Comparison of ENCODE assay signal across 1 cellular context in the genomic region with DNA sequence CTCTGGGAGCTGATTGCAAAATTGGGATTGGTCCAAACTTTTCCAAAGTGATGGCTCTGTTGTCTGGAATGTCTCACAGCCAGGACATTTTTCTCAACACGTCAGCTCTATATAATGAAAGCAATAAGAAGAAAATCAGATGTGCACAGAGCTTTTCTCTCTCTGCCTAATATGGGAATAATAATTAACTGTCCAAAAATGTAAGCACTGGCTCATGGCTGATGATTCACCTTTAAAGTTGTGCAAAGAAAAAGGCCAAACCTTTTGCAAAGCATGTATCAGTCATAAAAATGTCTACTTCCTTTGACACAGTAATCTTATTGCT.
TF ChIP-seq lines count a peak whose summit lies in the region.

No MANE protein-coding gene starts in this region.

TF ChIP-seq in HepG2, 621 proteins besides CTCF, POLR2A, EP300 and RAD21 (continued from another document):
- TF ChIP-seq, protein P1, sequence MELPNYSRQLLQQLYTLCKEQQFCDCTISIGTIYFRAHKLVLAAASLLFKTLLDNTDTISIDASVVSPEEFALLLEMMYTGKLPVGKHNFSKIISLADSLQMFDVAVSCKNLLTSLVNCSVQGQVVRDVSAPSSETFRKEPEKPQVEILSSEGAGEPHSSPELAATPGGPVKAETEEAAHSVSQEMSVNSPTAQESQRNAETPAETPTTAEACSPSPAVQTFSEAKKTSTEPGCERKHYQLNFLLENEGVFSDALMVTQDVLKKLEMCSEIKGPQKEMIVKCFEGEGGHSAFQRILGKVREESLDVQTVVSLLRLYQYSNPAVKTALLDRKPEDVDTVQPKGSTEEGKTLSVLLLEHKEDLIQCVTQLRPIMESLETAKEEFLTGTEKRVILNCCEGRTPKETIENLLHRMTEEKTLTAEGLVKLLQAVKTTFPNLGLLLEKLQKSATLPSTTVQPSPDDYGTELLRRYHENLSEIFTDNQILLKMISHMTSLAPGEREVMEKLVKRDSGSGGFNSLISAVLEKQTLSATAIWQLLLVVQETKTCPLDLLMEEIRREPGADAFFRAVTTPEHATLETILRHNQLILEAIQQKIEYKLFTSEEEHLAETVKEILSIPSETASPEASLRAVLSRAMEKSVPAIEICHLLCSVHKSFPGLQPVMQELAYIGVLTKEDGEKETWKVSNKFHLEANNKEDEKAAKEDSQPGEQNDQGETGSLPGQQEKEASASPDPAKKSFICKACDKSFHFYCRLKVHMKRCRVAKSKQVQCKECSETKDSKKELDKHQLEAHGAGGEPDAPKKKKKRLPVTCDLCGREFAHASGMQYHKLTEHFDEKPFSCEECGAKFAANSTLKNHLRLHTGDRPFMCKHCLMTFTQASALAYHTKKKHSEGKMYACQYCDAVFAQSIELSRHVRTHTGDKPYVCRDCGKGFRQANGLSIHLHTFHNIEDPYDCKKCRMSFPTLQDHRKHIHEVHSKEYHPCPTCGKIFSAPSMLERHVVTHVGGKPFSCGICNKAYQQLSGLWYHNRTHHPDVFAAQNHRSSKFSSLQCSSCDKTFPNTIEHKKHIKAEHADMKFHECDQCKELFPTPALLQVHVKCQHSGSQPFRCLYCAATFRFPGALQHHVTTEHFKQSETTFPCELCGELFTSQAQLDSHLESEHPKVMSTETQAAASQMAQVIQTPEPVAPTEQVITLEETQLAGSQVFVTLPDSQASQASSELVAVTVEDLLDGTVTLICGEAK (IDR thresholded peaks at IDR 0.05) = no peak
- TF ChIP-seq, protein P1 (CRISPR knock-in tag; IDR thresholded peaks at IDR 0.05) = no peak
- TF ChIP-seq, protein P2, sequence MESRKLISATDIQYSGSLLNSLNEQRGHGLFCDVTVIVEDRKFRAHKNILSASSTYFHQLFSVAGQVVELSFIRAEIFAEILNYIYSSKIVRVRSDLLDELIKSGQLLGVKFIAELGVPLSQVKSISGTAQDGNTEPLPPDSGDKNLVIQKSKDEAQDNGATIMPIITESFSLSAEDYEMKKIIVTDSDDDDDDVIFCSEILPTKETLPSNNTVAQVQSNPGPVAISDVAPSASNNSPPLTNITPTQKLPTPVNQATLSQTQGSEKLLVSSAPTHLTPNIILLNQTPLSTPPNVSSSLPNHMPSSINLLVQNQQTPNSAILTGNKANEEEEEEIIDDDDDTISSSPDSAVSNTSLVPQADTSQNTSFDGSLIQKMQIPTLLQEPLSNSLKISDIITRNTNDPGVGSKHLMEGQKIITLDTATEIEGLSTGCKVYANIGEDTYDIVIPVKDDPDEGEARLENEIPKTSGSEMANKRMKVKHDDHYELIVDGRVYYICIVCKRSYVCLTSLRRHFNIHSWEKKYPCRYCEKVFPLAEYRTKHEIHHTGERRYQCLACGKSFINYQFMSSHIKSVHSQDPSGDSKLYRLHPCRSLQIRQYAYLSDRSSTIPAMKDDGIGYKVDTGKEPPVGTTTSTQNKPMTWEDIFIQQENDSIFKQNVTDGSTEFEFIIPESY (CRISPR knock-in tag; IDR thresholded peaks at IDR 0.05) = no peak
- TF ChIP-seq CHCHD3 (CRISPR knock-in tag; IDR thresholded peaks at IDR 0.05) (no peak), SRF (IDR thresholded peaks at IDR 0.05; ENCODE audit: low read depth, low read length) (peak; percentile 65), HNRNPK (IDR thresholded peaks at IDR 0.05; ENCODE audit: low read depth, low read length, poor library complexity, severe bottlenecking) (no peak)
- TF ChIP-seq, protein P3, sequence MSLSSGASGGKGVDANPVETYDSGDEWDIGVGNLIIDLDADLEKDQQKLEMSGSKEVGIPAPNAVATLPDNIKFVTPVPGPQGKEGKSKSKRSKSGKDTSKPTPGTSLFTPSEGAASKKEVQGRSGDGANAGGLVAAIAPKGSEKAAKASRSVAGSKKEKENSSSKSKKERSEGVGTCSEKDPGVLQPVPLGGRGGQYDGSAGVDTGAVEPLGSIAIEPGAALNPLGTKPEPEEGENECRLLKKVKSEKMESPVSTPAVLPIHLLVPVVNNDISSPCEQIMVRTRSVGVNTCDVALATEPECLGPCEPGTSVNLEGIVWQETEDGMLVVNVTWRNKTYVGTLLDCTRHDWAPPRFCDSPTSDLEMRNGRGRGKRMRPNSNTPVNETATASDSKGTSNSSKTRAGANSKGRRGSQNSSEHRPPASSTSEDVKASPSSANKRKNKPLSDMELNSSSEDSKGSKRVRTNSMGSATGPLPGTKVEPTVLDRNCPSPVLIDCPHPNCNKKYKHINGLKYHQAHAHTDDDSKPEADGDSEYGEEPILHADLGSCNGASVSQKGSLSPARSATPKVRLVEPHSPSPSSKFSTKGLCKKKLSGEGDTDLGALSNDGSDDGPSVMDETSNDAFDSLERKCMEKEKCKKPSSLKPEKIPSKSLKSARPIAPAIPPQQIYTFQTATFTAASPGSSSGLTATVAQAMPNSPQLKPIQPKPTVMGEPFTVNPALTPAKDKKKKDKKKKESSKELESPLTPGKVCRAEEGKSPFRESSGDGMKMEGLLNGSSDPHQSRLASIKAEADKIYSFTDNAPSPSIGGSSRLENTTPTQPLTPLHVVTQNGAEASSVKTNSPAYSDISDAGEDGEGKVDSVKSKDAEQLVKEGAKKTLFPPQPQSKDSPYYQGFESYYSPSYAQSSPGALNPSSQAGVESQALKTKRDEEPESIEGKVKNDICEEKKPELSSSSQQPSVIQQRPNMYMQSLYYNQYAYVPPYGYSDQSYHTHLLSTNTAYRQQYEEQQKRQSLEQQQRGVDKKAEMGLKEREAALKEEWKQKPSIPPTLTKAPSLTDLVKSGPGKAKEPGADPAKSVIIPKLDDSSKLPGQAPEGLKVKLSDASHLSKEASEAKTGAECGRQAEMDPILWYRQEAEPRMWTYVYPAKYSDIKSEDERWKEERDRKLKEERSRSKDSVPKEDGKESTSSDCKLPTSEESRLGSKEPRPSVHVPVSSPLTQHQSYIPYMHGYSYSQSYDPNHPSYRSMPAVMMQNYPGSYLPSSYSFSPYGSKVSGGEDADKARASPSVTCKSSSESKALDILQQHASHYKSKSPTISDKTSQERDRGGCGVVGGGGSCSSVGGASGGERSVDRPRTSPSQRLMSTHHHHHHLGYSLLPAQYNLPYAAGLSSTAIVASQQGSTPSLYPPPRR (CRISPR knock-in tag; IDR thresholded peaks at IDR 0.05; ENCODE audit: borderline replicate concordance) = no peak
- TF ChIP-seq, protein P4, sequence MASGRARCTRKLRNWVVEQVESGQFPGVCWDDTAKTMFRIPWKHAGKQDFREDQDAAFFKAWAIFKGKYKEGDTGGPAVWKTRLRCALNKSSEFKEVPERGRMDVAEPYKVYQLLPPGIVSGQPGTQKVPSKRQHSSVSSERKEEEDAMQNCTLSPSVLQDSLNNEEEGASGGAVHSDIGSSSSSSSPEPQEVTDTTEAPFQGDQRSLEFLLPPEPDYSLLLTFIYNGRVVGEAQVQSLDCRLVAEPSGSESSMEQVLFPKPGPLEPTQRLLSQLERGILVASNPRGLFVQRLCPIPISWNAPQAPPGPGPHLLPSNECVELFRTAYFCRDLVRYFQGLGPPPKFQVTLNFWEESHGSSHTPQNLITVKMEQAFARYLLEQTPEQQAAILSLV (CRISPR knock-in tag; IDR thresholded peaks at IDR 0.05; ENCODE audit: borderline replicate concordance) = no peak
